9 cellular contexts compared by ENCODE assay signal in genomic region chr2:149313512-149313972, GRCh38. TPM values are rescaled to one million over a fixed set of nuclear protein-coding genes. Genes with fewer than 3 reads are reported as not detected.
A peak's percentile ranks its signal among the peaks of the same experiment; 100 is the strongest.
DNase-seq lines count a peak whose midpoint lies in the region; ATAC-seq and TF ChIP-seq lines count a peak whose summit lies in the region.
"Had no signal": no experiment of that assay in that cellular context is flagged by ENCODE, and none has a peak within 500 bp of the region (broad histone marks: within the 10 kb centered on the region; RNA-seq: fewer than 3 reads in every experiment).

No MANE protein-coding gene starts in this region.

- TF ChIP-seq CTCF in BE2C (IDR thresholded peaks at IDR 0.05; ENCODE audit: low read depth, low read length), result peak; percentile 72
- TF ChIP-seq CTCF in retinal pigment epithelial cell (conservative IDR thresholded peaks at IDR 0.05; ENCODE audit: low read depth, low read length), result peak; percentile 94

- ATAC-seq in GM18519 (IDR thresholded peaks at IDR 0.05; ENCODE audit: low FRiP score, unreplicated experiment) (peak; percentile 92), HG02884 (IDR thresholded peaks at IDR 0.05; ENCODE audit: unreplicated experiment) (peak; percentile 98)

- H3K36me3 ChIP-seq in BE2C, result no peaks in the 10 kb centered on the region

- H3K27me3 ChIP-seq in BE2C, result no peaks in the 10 kb centered on the region

- peak; percentile 18 for DNase-seq in BE2C
- peak; percentile 78 to 96 (median 92) for DNase-seq in NCI-H1417 (lab: John Stamatoyannopoulos, UW)
- peak; percentile 36 for DNase-seq in SW480 (ENCODE audit: low spot score)
- DNase-seq in globus pallidus (ENCODE audit: low spot score), result peak; percentile 27
- DNase-seq in retinal pigment epithelial cell (ENCODE audit: low read depth), result no peak
- DNase-seq in stimulated activated CD4-positive, alpha-beta T cell treated with anti-CD3 and anti-CD28 coated beads, Interleukin-12 subunit alpha, Interleukin-12 subunit beta, amount 100 ng/mL, for 4 hours, result no peak

- H3K4me1 ChIP-seq in BE2C, result no peaks in the 10 kb centered on the region

- H3K4me3 ChIP-seq in BE2C (ENCODE audit: low read depth, low read length), result no peak overlapping the region
- no peak overlapping the region for H3K4me3 ChIP-seq in retinal pigment epithelial cell (ENCODE audit: low read length)

- no peaks in the 10 kb centered on the region for H3K9me3 ChIP-seq in BE2C

RNA-seq across cellular contexts. Expression of gene LYPD6, which starts 16.8 kb away (rescaled TPM):
- not detected for polyA plus RNA-seq in BE2C (2012; ENCODE audit: insufficient read depth, insufficient read length, low read depth)
- polyA plus RNA-seq: IgD-negative memory B cell had no signal

Comparison
In these comparisons a context has a peak if more than half of its experiments do, and no peak if none do; other contexts are left out.
1. DNase-seq: peak in BE2C (single experiment), NCI-H1417 (3 of 3), SW480 (single experiment) and globus pallidus (single experiment); none in retinal pigment epithelial cell (single experiment) and stimulated activated CD4-positive, alpha-beta T cell treated with anti-CD3 and anti-CD28 coated beads, Interleukin-12 subunit alpha, Interleukin-12 subunit beta, amount 100 ng/mL, for 4 hours (single experiment).